Comparison of ENCODE assay signal across 29 cellular contexts in the genomic region with DNA sequence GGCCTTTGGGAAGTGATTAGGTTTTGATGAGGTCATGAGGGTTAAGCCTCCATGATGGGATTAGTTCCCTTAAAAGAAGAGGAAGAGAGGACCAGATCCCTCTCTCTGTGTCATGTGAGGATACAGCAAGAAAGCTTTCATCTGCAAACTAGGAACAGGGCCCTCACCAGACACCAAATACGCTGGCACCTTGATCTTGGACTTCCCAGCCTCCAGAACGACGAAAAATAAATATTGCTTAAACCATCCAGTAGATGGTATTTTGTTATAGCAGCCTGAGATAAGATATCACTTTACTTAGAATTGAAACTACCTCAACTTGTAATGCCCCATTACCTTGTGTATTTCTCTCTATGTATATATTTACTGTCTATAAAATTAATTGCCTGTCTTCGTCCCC.
"Had no signal": no experiment of that assay in that cellular context is flagged by ENCODE, and none has a peak within 500 bp of the region (broad histone marks: within the 10 kb centered on the region; RNA-seq: fewer than 3 reads in every experiment).

No MANE protein-coding gene starts in this region.

- ATAC-seq: stimulated activated effector memory CD8-positive, alpha-beta T cell treated with anti-CD3 and anti-CD28 coated beads, Interleukin-12 subunit alpha, Interleukin-12 subunit beta, amount 100 ng/mL, for 72 hours; stimulated activated memory B cell treated with anti-CD40 and anti-IgM and Interleukin-4, amounts not matched to agents 10 μg/mL and 1 μg/mL and 100 μg/mL, for 72 hours; stimulated activated naive B cell treated with anti-CD40 and anti-IgM and Interleukin-4, amounts not matched to agents 10 μg/mL and 1 μg/mL and 100 μg/mL, for 72 hours; stimulated activated naive CD8-positive, alpha-beta T cell treated with anti-CD3 and anti-CD28 coated beads, Interleukin-15, amount 100 ng/mL, for 72 hours; stimulated activated naive CD8-positive, alpha-beta T cell treated with anti-CD3 and anti-CD28 coated beads, Interleukin-15, Interleukin-2, amounts not matched to agents 100 U/mL and 50 U/mL, for 24 hours; upper lobe of right lung had no signal

- H3K4me3 ChIP-seq: stomach, suprapubic skin, testis, thoracic aorta, thyroid gland, tibial artery, tibial nerve, transverse colon, upper lobe of left lung, upper lobe of right lung, uterus, vagina had no signal

- FAIRE-seq: urothelium cell line had no signal

- H3K4me3 Mint-ChIP-seq: stimulated activated effector memory CD8-positive, alpha-beta T cell treated with anti-CD3 and anti-CD28 coated beads, Interleukin-12 subunit alpha, Interleukin-12 subunit beta, amount 100 ng/mL, for 72 hours; stimulated activated memory B cell treated with anti-CD40 and anti-IgM and Interleukin-4, amounts not matched to agents 10 μg/mL and 1 μg/mL and 100 μg/mL, for 72 hours; stimulated activated naive B cell treated with anti-CD40 and anti-IgM and Interleukin-4, amounts not matched to agents 10 μg/mL and 1 μg/mL and 100 μg/mL, for 72 hours; stimulated activated naive CD8-positive, alpha-beta T cell treated with anti-CD3 and anti-CD28 coated beads, Interleukin-15, amount 100 ng/mL, for 72 hours; stimulated activated naive CD8-positive, alpha-beta T cell treated with anti-CD3 and anti-CD28 coated beads, Interleukin-15, Interleukin-2, amounts not matched to agents 100 ng/mL and 50 ng/mL, for 24 hours; type B pancreatic cell had no signal

- DNase-seq: stimulated activated CD4-positive, alpha-beta T cell treated with anti-CD3 and anti-CD28 coated beads, Interleukin-2, amount 100 ng/mL, for 48 hours; stimulated activated CD4-positive, alpha-beta T cell treated with anti-CD3 and anti-CD28 coated beads, Interleukin-4, amount 100 ng/mL, for 1 hour; stimulated activated CD4-positive, alpha-beta T cell treated with anti-CD3 and anti-CD28 coated beads, Interleukin-4, amount 100 ng/mL, for 24 hours; stimulated activated CD4-positive, alpha-beta T cell treated with anti-CD3 and anti-CD28 coated beads, Interleukin-4, amount 100 ng/mL, for 4 hours; stimulated activated CD8-positive, alpha-beta memory T cell treated with anti-CD3 and anti-CD28 coated beads, Interleukin-4, amount 100 ng/mL, for 48 hours; stimulated activated naive B cell treated with anti-CD40 and anti-IgM and Interleukin-4, amounts not matched to agents 10 μg/mL and 1 μg/mL and 100 μg/mL, for 72 hours; stimulated activated naive CD4-positive, alpha-beta T cell; stimulated activated naive CD4-positive, alpha-beta T cell treated with Interleukin-2 at 50 U/mL for 16 hours; stimulated activated naive CD8-positive, alpha-beta T cell treated with anti-CD3 and anti-CD28 coated beads, Interleukin-15, amount 100 ng/mL, for 72 hours; stimulated activated naive CD8-positive, alpha-beta T cell treated with anti-CD3 and anti-CD28 coated beads, Interleukin-15, Interleukin-2, amounts not matched to agents 100 U/mL and 50 U/mL, for 24 hours; stomach; substantia nigra; testis; thyroid gland; tibial artery; transverse colon; trophoblast cell; upper lobe of left lung; uterus had no signal

- H3K4me1 ChIP-seq: stomach, suprapubic skin, testis, thyroid gland, tibial artery, tibial nerve, transverse colon, upper lobe of left lung, upper lobe of right lung, uterus, vagina had no signal

- H3K9me3 ChIP-seq: suprapubic skin, testis, thyroid gland had no signal

- H3K27ac ChIP-seq: stomach, suprapubic skin, testis, thoracic aorta, thyroid gland, tibial artery, tibial nerve, transverse colon, upper lobe of left lung, upper lobe of right lung, uterus, vagina had no signal

- H3K27ac Mint-ChIP-seq: stimulated activated effector memory CD8-positive, alpha-beta T cell treated with anti-CD3 and anti-CD28 coated beads, Interleukin-12 subunit alpha, Interleukin-12 subunit beta, amount 100 ng/mL, for 72 hours; stimulated activated memory B cell treated with anti-CD40 and anti-IgM and Interleukin-4, amounts not matched to agents 10 μg/mL and 1 μg/mL and 100 μg/mL, for 72 hours; stimulated activated naive B cell treated with anti-CD40 and anti-IgM and Interleukin-4, amounts not matched to agents 10 μg/mL and 1 μg/mL and 100 μg/mL, for 72 hours; stimulated activated naive CD8-positive, alpha-beta T cell treated with anti-CD3 and anti-CD28 coated beads, Interleukin-15, Interleukin-2, amounts not matched to agents 100 ng/mL and 50 ng/mL, for 24 hours; type B pancreatic cell had no signal

- H3K36me3 ChIP-seq: stomach, suprapubic skin, thoracic aorta, thyroid gland, tibial artery, tibial nerve, transverse colon, upper lobe of left lung, upper lobe of right lung, uterus, vagina had no signal

- H3K27me3 ChIP-seq: testis, thyroid gland, tibial nerve, transverse colon, upper lobe of left lung, upper lobe of right lung, uterus, vagina had no signal

- H3K4me1 Mint-ChIP-seq: stimulated activated effector memory CD8-positive, alpha-beta T cell treated with anti-CD3 and anti-CD28 coated beads, Interleukin-12 subunit alpha, Interleukin-12 subunit beta, amount 100 ng/mL, for 72 hours; stimulated activated memory B cell treated with anti-CD40 and anti-IgM and Interleukin-4, amounts not matched to agents 10 μg/mL and 1 μg/mL and 100 μg/mL, for 72 hours; stimulated activated naive B cell treated with anti-CD40 and anti-IgM and Interleukin-4, amounts not matched to agents 10 μg/mL and 1 μg/mL and 100 μg/mL, for 72 hours; stimulated activated naive CD8-positive, alpha-beta T cell treated with anti-CD3 and anti-CD28 coated beads, Interleukin-15, amount 100 ng/mL, for 72 hours had no signal

- H3K36me3 Mint-ChIP-seq: stimulated activated effector memory CD8-positive, alpha-beta T cell treated with anti-CD3 and anti-CD28 coated beads, Interleukin-12 subunit alpha, Interleukin-12 subunit beta, amount 100 ng/mL, for 72 hours; type B pancreatic cell had no signal
